7 cellular contexts compared by ENCODE assay signal in genomic region chr14:90828642-90829487, GRCh38. TPM values are rescaled to one million over a fixed set of nuclear protein-coding genes. Genes with fewer than 3 reads are reported as not detected.
A peak's percentile ranks its signal among the peaks of the same experiment; 100 is the strongest.
DNase-seq lines count a peak whose midpoint lies in the region; ATAC-seq, FAIRE-seq and TF ChIP-seq lines count a peak whose summit lies in the region.

No MANE protein-coding gene starts in this region.

- TF ChIP-seq CTCF in left lung (IDR thresholded peaks at IDR 0.05) (no peak), testis (IDR thresholded peaks at IDR 0.05) (no peak)

- H3K27ac ChIP-seq in left lung (peak overlapping the region; percentile 85 to 94), testis (peak overlapping the region; percentile 13 to 79)

- H3K4me1 ChIP-seq in left lung (peaks cover 3 to 19% of the 10 kb centered on the region in 2 donors), testis (peaks cover 4% of the 10 kb centered on the region)

- H3K4me3 Mint-ChIP-seq in activated naive CD8-positive, alpha-beta T cell treated with anti-CD3 and anti-CD28 coated beads, Interleukin-2, amount 10 ng/mL, durations not matched to agents 7 days and 5 days, result peak overlapping the region; percentile 87

- H3K27me3 Mint-ChIP-seq in activated naive CD8-positive, alpha-beta T cell treated with anti-CD3 and anti-CD28 coated beads, Interleukin-2, amount 10 ng/mL, durations not matched to agents 7 days and 5 days, result peaks cover 21% of the 10 kb centered on the region

- H3K4me3 ChIP-seq in left lung (peak overlapping the region in 1 of 2 donors; percentile 30), testis (peak overlapping the region; percentile 21 to 42)

- H3K27me3 ChIP-seq in left lung (no peaks in the 10 kb centered on the region), testis (no peaks in the 10 kb centered on the region)

- H3K36me3 ChIP-seq in left lung (no peaks in the 10 kb centered on the region), testis (ENCODE audit: low read depth, missing control alignments) (no peaks in the 10 kb centered on the region)

- H3K9me3 Mint-ChIP-seq in activated naive CD8-positive, alpha-beta T cell treated with anti-CD3 and anti-CD28 coated beads, Interleukin-2, amount 10 ng/mL, durations not matched to agents 7 days and 5 days, result peaks cover 14% of the 10 kb centered on the region

- DNase-seq in HTR-8/SVneo (ENCODE audit: insufficient read length, low spot score), result no peak
- DNase-seq in activated naive CD8-positive, alpha-beta T cell treated with anti-CD3 and anti-CD28 coated beads, Interleukin-2, amount 10 ng/mL, durations not matched to agents 7 days and 5 days, result peak; percentile 60
- no peak for DNase-seq in left lung
- no peak for DNase-seq in testis
- DNase-seq in retina, result no peak
- DNase-seq in stimulated activated CD4-positive, alpha-beta T cell treated with anti-CD3 and anti-CD28 coated beads, Interleukin-2, amount 100 ng/mL, for 48 hours, result no peak

- no peak for TF ChIP-seq POLR2A in testis (IDR thresholded peaks at IDR 0.05)

- H3K9me3 ChIP-seq in left lung (peaks cover 0 to 12% of the 10 kb centered on the region in 2 donors), testis (no peaks in the 10 kb centered on the region)

- H3K4me1 Mint-ChIP-seq in activated naive CD8-positive, alpha-beta T cell treated with anti-CD3 and anti-CD28 coated beads, Interleukin-2, amount 10 ng/mL, durations not matched to agents 7 days and 5 days, result peaks cover 17% of the 10 kb centered on the region

- POLR2A ChIA-PET in activated naive CD8-positive, alpha-beta T cell treated with anti-CD3 and anti-CD28 coated beads, Interleukin-2, amount 10 ng/mL, durations not matched to agents 7 days and 5 days (lab: Charles Lee), result interaction anchor here (0.9 to 1.0 kb wide), 5 partner anchors 10 to 421 kb away, joined by 3 to 5 read pairs (median 3); no protein-coding TSS in a partner anchor

- peak; percentile 33 for FAIRE-seq in HTR-8/SVneo (lab: Jason Lieb, UNC)

- peaks cover 5% of the 10 kb centered on the region for H3K36me3 Mint-ChIP-seq in activated naive CD8-positive, alpha-beta T cell treated with anti-CD3 and anti-CD28 coated beads, Interleukin-2, amount 10 ng/mL, durations not matched to agents 7 days and 5 days

- H3K27ac Mint-ChIP-seq in activated naive CD8-positive, alpha-beta T cell treated with anti-CD3 and anti-CD28 coated beads, Interleukin-2, amount 10 ng/mL, durations not matched to agents 7 days and 5 days, result peak overlapping the region; percentile 92

- WGBS in testis, 2 donors, result 62 to 70% methylated on average over 17 of the region's 17 CpGs

- intact Hi-C loops in left lung (cut with DNase I), result no loop called here
- intact Hi-C loops in testis (cut with DNase I; ENCODE audit: low total_unique reads), result no loop called here

- ATAC-seq in GM19372 (IDR thresholded peaks at IDR 0.05; ENCODE audit: low read depth, unreplicated experiment) (peak; percentile 58), left lung (peak; percentile 54)
- ATAC-seq in activated naive CD8-positive, alpha-beta T cell treated with anti-CD3 and anti-CD28 coated beads, Interleukin-2, amount 10 ng/mL, durations not matched to agents 7 days and 5 days (ENCODE audit: low read depth), result peak; percentile 75

RNA-seq across cellular contexts. Expression of gene TTC7B, which starts 12.6 kb away (rescaled TPM):
- total RNA-seq in activated naive CD8-positive, alpha-beta T cell treated with anti-CD3 and anti-CD28 coated beads, Interleukin-2, amount 10 ng/mL, durations not matched to agents 7 days and 5 days, result 1 to 10 TPM; 5.9 to 6.6 TPM
- total RNA-seq in left lung (10 to 100 TPM; 26.8 to 33.1 TPM), testis (10 to 100 TPM; 12.1 to 17.0 TPM)
- 11.3 TPM for polyA plus RNA-seq in testis (ENCODE audit: insufficient read depth, low read depth, low replicate concordance)
